In the genomic region with DNA sequence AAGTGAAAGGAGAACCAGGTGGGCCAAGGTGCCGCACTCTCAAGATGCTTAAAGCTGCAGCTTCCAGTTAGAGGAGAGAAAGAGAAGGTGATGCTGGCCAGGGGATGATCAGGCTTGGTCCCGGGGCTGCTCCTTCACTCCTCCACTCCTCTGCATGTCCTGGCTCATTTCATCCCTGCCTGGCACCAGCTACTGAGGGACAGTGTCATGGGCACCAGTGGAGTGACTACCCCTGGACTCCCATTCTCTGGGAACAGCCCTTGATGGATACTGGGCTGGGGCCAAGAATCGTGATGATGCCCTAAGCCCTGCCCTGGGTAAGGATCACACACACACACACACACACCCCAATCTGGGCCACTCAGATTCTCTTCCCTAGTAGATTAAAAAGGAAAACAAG, we compare ENCODE assay signal across 15 cellular contexts.
DNase-seq lines count a peak whose midpoint lies in the region; ATAC-seq and TF ChIP-seq lines count a peak whose summit lies in the region.
"Had no signal": no experiment of that assay in that cellular context is flagged by ENCODE, and none has a peak within 500 bp of the region (broad histone marks: within the 10 kb centered on the region; RNA-seq: fewer than 3 reads in every experiment).

No MANE protein-coding gene starts in this region.

- H3K4me3 ChIP-seq in Panc1 (ENCODE audit: low read depth in 2 of 2, low read length in 2 of 2), result no peak overlapping the region
- no peak overlapping the region for H3K4me3 ChIP-seq in effector memory CD4-positive, alpha-beta T cell (ENCODE audit: insufficient read depth, low read depth, low read length, poor library complexity, severe bottlenecking)

- in situ Hi-C loops in Panc1 (cut with HindIII; ENCODE audit: low pct_unique_long_range_greater_than_20kb, low sequenced_read_pairs), result no loop called here

- no peaks in the 10 kb centered on the region for H3K36me3 ChIP-seq in Panc1 (ENCODE audit: control insufficient read depth, insufficient read depth, low read length)
- no peaks in the 10 kb centered on the region for H3K36me3 ChIP-seq in effector memory CD4-positive, alpha-beta T cell (ENCODE audit: control insufficient read depth, insufficient read depth, low read length)

- intact Hi-C loops in Panc1 (cut with micrococcal nuclease; ENCODE audit: unreplicated experiment), result no loop called here
- intact Hi-C loops in sciatic nerve (cut with DNase I), result no loop called here

- H3K27ac Mint-ChIP-seq in activated T-cell treated with anti-CD3 and anti-CD28 coated beads, Interleukin-2, amount 50 U/mL, for 24 hours, result no peak overlapping the region
- H3K27ac Mint-ChIP-seq in chondrocyte (ENCODE audit: unreplicated experiment), result no peak overlapping the region
- H3K27ac Mint-ChIP-seq: H9 had no signal

- H3K9me3 Mint-ChIP-seq in activated T-cell treated with anti-CD3 and anti-CD28 coated beads, Interleukin-2, amount 50 U/mL, for 24 hours, result no peaks in the 10 kb centered on the region
- no peaks in the 10 kb centered on the region for H3K9me3 Mint-ChIP-seq in chondrocyte (ENCODE audit: low read depth)
- H3K9me3 Mint-ChIP-seq: CD8-positive, alpha-beta memory T cell; H9 had no signal

- no peaks in the 10 kb centered on the region for H3K27me3 Mint-ChIP-seq in activated T-cell treated with anti-CD3 and anti-CD28 coated beads, Interleukin-2, amount 50 U/mL, for 24 hours
- H3K27me3 Mint-ChIP-seq in chondrocyte (ENCODE audit: low read depth), result peaks cover 25% of the 10 kb centered on the region

- ATAC-seq in Panc1, result no peak
- ATAC-seq in sciatic nerve, result no peak

- peaks cover 17% of the 10 kb centered on the region for H3K4me1 ChIP-seq in Panc1 (ENCODE audit: control insufficient read depth, insufficient read depth, low read length)
- no peaks in the 10 kb centered on the region for H3K4me1 ChIP-seq in effector memory CD4-positive, alpha-beta T cell (ENCODE audit: control insufficient read depth, insufficient read depth, low read length, poor library complexity, severe bottlenecking)

- TF ChIP-seq CTCF in Panc1 (IDR thresholded peaks at IDR 0.05), result no peak
- TF ChIP-seq CTCF in chondrocyte (IDR thresholded peaks at IDR 0.05), result no peak

- DNase-seq in activated T-cell treated with anti-CD3 and anti-CD28 coated beads, Interleukin-2, amount 50 U/mL, for 24 hours, result peak; percentile 17
- DNase-seq in activated T-cell treated with anti-CD3 and anti-CD28 coated beads for 4 hours, result no peak
- DNase-seq in Panc1 (ENCODE audit: low read depth, low spot score), result no peak
- DNase-seq in chondrocyte (ENCODE audit: low spot score), result peak; percentile 60
- peak; percentile 32 for DNase-seq in sciatic nerve (ENCODE audit: low spot score)
- no peak for DNase-seq in effector memory CD4-positive, alpha-beta T cell
- DNase-seq in kidney tubule cell (ENCODE audit: low spot score), result no peak
- DNase-seq in effector CD4-positive, alpha-beta T cell, result no peak
- DNase-seq: Caco-2, DND-41, GDM1, GOT3, H9 had no signal

- H3K27ac ChIP-seq in Panc1 (ENCODE audit: low read length), result peak overlapping the region; percentile 31; the same call in 1 of the 2 replicates
- H3K27ac ChIP-seq in effector memory CD4-positive, alpha-beta T cell (ENCODE audit: insufficient read depth, low read length, poor library complexity, severe bottlenecking), result no peak overlapping the region
- H3K27ac ChIP-seq: 22Rv1 had no signal

- POLR2A ChIA-PET in Panc1 (lab: Charles Lee), result no interaction called here

- H3K36me3 Mint-ChIP-seq in activated T-cell treated with anti-CD3 and anti-CD28 coated beads, Interleukin-2, amount 50 U/mL, for 24 hours (ENCODE audit: low read depth), result no peaks in the 10 kb centered on the region
- peaks cover 3% of the 10 kb centered on the region for H3K36me3 Mint-ChIP-seq in chondrocyte (ENCODE audit: low read depth)

- H3K9me3 ChIP-seq in Panc1 (ENCODE audit: control insufficient read depth, insufficient read depth, low read depth, low read length), result no peaks in the 10 kb centered on the region
- no peaks in the 10 kb centered on the region for H3K9me3 ChIP-seq in effector memory CD4-positive, alpha-beta T cell (ENCODE audit: control insufficient read depth, low read length)
- H3K9me3 ChIP-seq: Caco-2 had no signal

- no peaks in the 10 kb centered on the region for H3K27me3 ChIP-seq in Panc1 (ENCODE audit: control insufficient read depth, insufficient read depth, low read length)
- H3K27me3 ChIP-seq in effector memory CD4-positive, alpha-beta T cell (replicated peaks; ENCODE audit: control insufficient read depth, insufficient read depth, low read length, poor library complexity, severe bottlenecking), result no peaks in the 10 kb centered on the region

- CTCF ChIA-PET in Panc1 (lab: Charles Lee), result no interaction called here

- no TSS peak for BruUV-seq in Panc1 (replicated peaks; lab: Mats Ljungman, UMichigan)

- no peak overlapping the region for H3K4me3 Mint-ChIP-seq in activated T-cell treated with anti-CD3 and anti-CD28 coated beads, Interleukin-2, amount 50 U/mL, for 24 hours
- no peak overlapping the region for H3K4me3 Mint-ChIP-seq in chondrocyte (ENCODE audit: unreplicated experiment)
- H3K4me3 Mint-ChIP-seq: CD8-positive, alpha-beta memory T cell; H9 had no signal

- H3K4me1 Mint-ChIP-seq in activated T-cell treated with anti-CD3 and anti-CD28 coated beads, Interleukin-2, amount 50 U/mL, for 24 hours (ENCODE audit: low read depth), result no peaks in the 10 kb centered on the region
- no peaks in the 10 kb centered on the region for H3K4me1 Mint-ChIP-seq in chondrocyte (ENCODE audit: low read depth)

Comparison
In these comparisons a context has a peak if more than half of its experiments do, and no peak if none do; other contexts are left out.
1. DNase-seq: peak in activated T-cell treated with anti-CD3 and anti-CD28 coated beads, Interleukin-2, amount 50 U/mL, for 24 hours (single experiment), chondrocyte (single experiment) and sciatic nerve (single experiment); none in activated T-cell treated with anti-CD3 and anti-CD28 coated beads for 4 hours (single experiment), Panc1 (single experiment), effector memory CD4-positive, alpha-beta T cell (0 of 3), kidney tubule cell (single experiment) and effector CD4-positive, alpha-beta T cell (single experiment).